Comparison of ENCODE assay signal across 8 cellular contexts in genomic region chr12:48956279-48957140, GRCh38. TPM values are rescaled to one million over a fixed set of nuclear protein-coding genes. Genes with fewer than 3 reads are reported as not detected.
DNase-seq lines count a peak whose midpoint lies in the region; ATAC-seq and TF ChIP-seq lines count a peak whose summit lies in the region.

No MANE protein-coding gene starts in this region.

- H3K36me3 ChIP-seq in iPS-20b (ENCODE audit: insufficient read depth, low read depth, low read length): peaks cover 40% of the 10 kb centered on the region

- H3K27me3 ChIP-seq in iPS-20b (ENCODE audit: insufficient read depth, low read length): no peaks in the 10 kb centered on the region

- peak overlapping the region; percentile 94 for H3K9ac ChIP-seq in iPS-20b (ENCODE audit: low read depth, low read length)

- peaks cover 14% of the 10 kb centered on the region; the same call in 1 of the 2 replicates for H3K4me1 ChIP-seq in iPS-20b (ENCODE audit: insufficient read depth, low read length)

- intact Hi-C loops in sciatic nerve (cut with DNase I): no loop called here

- no peaks in the 10 kb centered on the region for H3K9me3 ChIP-seq in iPS-20b (ENCODE audit: insufficient read depth, low read depth, low read length)

- peak; percentile 3 for ATAC-seq in GM19025 (IDR thresholded peaks at IDR 0.05; ENCODE audit: low read depth, unreplicated experiment)
- peak; percentile 95 for ATAC-seq in sciatic nerve
- no peak for ATAC-seq in GM19324 (IDR thresholded peaks at IDR 0.05; ENCODE audit: low FRiP score, unreplicated experiment)

- no peak for TF ChIP-seq CTCF in C4-2B (conservative IDR thresholded peaks at IDR 0.05)
- TF ChIP-seq CTCF in cardiac fibroblast (IDR thresholded peaks at IDR 0.05; ENCODE audit: low read depth, low read length): no peak

- DNase-seq in Kasumi-1 (lab: John Stamatoyannopoulos, UW) (peak; percentile 96 to 97), RPMI7951 (ENCODE audit: low read depth) (peak; percentile 95), cardiac fibroblast (ENCODE audit: low read depth in 2 of 2) (peak; percentile 96 to 98), sciatic nerve (ENCODE audit: low spot score) (peak; percentile 87)

- H3K4me3 ChIP-seq in cardiac fibroblast (replicated peaks in 1 of 2; ENCODE audit: low read depth in 2 of 2, low read length in 2 of 2): peak overlapping the region; percentile 78 to 99
- H3K4me3 ChIP-seq in iPS-20b (ENCODE audit: low read length): peak overlapping the region; percentile 83

- H3K27ac ChIP-seq in C4-2B (peak overlapping the region; percentile 89), iPS-20b (ENCODE audit: low read length) (peak overlapping the region; percentile 79)

RNA-seq across cellular contexts. Expression of gene ARF3, which starts 0.8 kb away (rescaled TPM):
- 47.8 and 57.1 TPM in 2 replicates for total RNA-seq in RPMI7951 (2014; rRNA removed; shearing (Covaris generic))
- 112 TPM for total RNA-seq in sciatic nerve

RNA-seq across cellular contexts. Expression of gene WNT10B, which starts 15.0 kb away (rescaled TPM):
- total RNA-seq in RPMI7951 (2014; rRNA removed; shearing (Covaris generic)): 0.29 TPM in 1 of 2 replicates, not detected in the other
- total RNA-seq in sciatic nerve: 1.1 TPM

RNA-seq across cellular contexts. Expression of gene WNT1, which starts 21.6 kb away (rescaled TPM):
- not detected in 2 replicates for total RNA-seq in RPMI7951 (2014; rRNA removed; shearing (Covaris generic))
- total RNA-seq in sciatic nerve: not detected

RNA-seq across cellular contexts. Expression of gene FKBP11, which starts 31.2 kb away (rescaled TPM):
- 27.6 and 31.7 TPM in 2 replicates for total RNA-seq in RPMI7951 (2014; rRNA removed; shearing (Covaris generic))
- total RNA-seq in sciatic nerve: 17.8 TPM

RNA-seq across cellular contexts. Expression of gene DDN, which starts 42.7 kb away (rescaled TPM):
- total RNA-seq in RPMI7951 (2014; rRNA removed; shearing (Covaris generic)): not detected in 2 replicates
- not detected for total RNA-seq in sciatic nerve
